In the genomic region with DNA sequence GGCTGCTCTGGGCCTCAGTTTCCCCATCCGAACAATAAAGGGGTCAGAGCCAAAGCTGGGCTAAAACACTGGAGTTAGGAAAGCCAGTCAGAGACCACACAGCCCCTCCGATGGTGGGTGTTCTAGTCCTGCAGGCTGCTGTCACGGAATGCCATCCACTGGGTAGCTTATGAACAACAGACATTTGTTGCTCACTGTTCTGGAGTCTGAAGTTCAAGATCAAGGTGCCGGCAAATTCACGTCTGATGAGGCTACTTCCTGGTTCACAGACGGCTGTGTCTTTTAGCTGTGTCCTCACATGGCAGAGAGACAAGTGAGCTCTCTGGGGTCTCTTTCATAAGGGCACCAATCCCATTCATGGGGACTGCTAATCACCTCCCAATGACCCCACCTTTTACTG, we compare ENCODE assay signal across 5 cellular contexts. TPM values are rescaled to one million over a fixed set of nuclear protein-coding genes. Genes with fewer than 3 reads are reported as not detected.
"Had no signal": no experiment of that assay in that cellular context is flagged by ENCODE, and none has a peak within 500 bp of the region (broad histone marks: within the 10 kb centered on the region; RNA-seq: fewer than 3 reads in every experiment).

No MANE protein-coding gene starts in this region.

RNA-seq across cellular contexts. Expression of gene GRAPL, which starts 9.2 kb away (rescaled TPM):
- total RNA-seq: epithelial cell of proximal tubule, osteocyte, smooth muscle cell, vagina had no signal
- polyA plus RNA-seq: fibroblast of lung, smooth muscle cell had no signal
